In the genomic region with DNA sequence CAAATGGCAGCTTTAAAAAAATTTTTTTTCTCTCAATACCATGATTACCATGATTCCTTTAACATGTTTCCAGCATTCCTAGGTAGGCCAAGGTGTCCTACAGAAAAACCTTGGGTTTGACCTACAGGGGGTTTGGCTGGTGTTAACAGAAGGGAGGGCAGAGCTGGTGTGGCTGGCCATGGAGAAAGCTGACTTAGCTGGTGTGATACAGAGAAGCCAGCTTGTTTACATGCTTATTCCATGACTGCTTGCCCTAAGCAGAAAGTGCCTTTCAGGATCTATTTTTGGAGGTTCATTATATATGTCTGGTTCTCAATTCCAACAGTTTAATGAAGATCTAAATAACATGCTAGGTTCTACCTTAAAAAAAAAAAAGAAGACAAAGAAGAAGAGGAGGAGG, we compare ENCODE assay signal across 13 cellular contexts.
DNase-seq lines count a peak whose midpoint lies in the region; TF ChIP-seq lines count a peak whose summit lies in the region.
"Had no signal": no experiment of that assay in that cellular context is flagged by ENCODE, and none has a peak within 500 bp of the region (broad histone marks: within the 10 kb centered on the region; RNA-seq: fewer than 3 reads in every experiment).

No MANE protein-coding gene starts in this region.

- POLR2A ChIA-PET in HEK293 (lab: Yijun Ruan, JAX): no interaction called here

- no peaks in the 10 kb centered on the region for H3K27me3 ChIP-seq in skeletal muscle tissue (ENCODE audit: control insufficient read depth in 3 of 3, insufficient read depth in 3 of 3, low read length in 3 of 3)

- H3K4me3 ChIP-seq in HEK293 (ENCODE audit: low read depth, low read length) (no peak overlapping the region), skeletal muscle tissue (ENCODE audit: low read length in 3 of 3) (no peak overlapping the region)
- H3K4me3 ChIP-seq: HAP-1 had no signal

- TF ChIP-seq CTCF in HEK293 (tag by site-specific recombination; IDR thresholded peaks at IDR 0.05): no peak

- DNase-seq in NCI-H748 (lab: John Stamatoyannopoulos, UW; ENCODE audit: unreplicated experiment) (peak; percentile 36), NCI-H748 treated with DMSO at 0.1 percent for 48 hours (lab: John Stamatoyannopoulos, UW) (no peak), iris pigment epithelial cell (ENCODE audit: low read depth) (peak; percentile 10), kidney tubule cell (ENCODE audit: low spot score) (no peak), NCI-H524 treated with DMSO at 0.1 percent for 48 hours (lab: John Stamatoyannopoulos, UW) (no peak)
- DNase-seq in effector CD4-positive, alpha-beta T cell: no peak
- DNase-seq: Caco-2, DMS53, Kasumi-1, SHP77 had no signal

- CTCF ChIA-PET in HEK293 (lab: Yijun Ruan, JAX): interaction anchor here (0.6 to 1.2 kb wide), 5 partner anchors 8 to 32 kb away, joined by 3 to 5 read pairs (median 3); no protein-coding TSS in a partner anchor

- H3K9ac ChIP-seq in skeletal muscle tissue (ENCODE audit: low read depth in 1 of 3, low read length in 3 of 3): no peak overlapping the region

- H3K9me3 ChIP-seq in HEK293 (ENCODE audit: control insufficient read depth, insufficient read depth, low read depth, low read length) (no peaks in the 10 kb centered on the region), skeletal muscle tissue (ENCODE audit: control insufficient read depth in 3 of 3, low read length in 3 of 3) (no peaks in the 10 kb centered on the region)
- H3K9me3 ChIP-seq: Caco-2, HAP-1 had no signal

- peaks cover 4 to 31% of the 10 kb centered on the region in 2 experiments for H3K36me3 ChIP-seq in HEK293 (ENCODE audit: control insufficient read depth in 2 of 2, insufficient read depth in 1 of 2, low read length in 2 of 2)
- H3K36me3 ChIP-seq in skeletal muscle tissue (ENCODE audit: control insufficient read depth in 3 of 3, insufficient read depth in 3 of 3, low read length in 3 of 3): peaks cover 6 to 21% (median 11%) of the 10 kb centered on the region in 3 donors

- H3K27ac ChIP-seq in HEK293 (ENCODE audit: extremely low read depth, low read depth, low read length): no peak overlapping the region
- H3K27ac ChIP-seq in skeletal muscle tissue (ENCODE audit: low read depth, low read length): peak overlapping the region; percentile 43

- no peaks in the 10 kb centered on the region for H3K4me1 ChIP-seq in HEK293 (ENCODE audit: control insufficient read depth, insufficient read depth, low read length)
- peaks cover 0 to 13% (median 5%) of the 10 kb centered on the region in 3 donors for H3K4me1 ChIP-seq in skeletal muscle tissue (ENCODE audit: control insufficient read depth in 3 of 3, insufficient read depth in 3 of 3, low read length in 3 of 3)
- H3K4me1 ChIP-seq: HAP-1 had no signal

TF ChIP-seq in HEK293, 187 proteins besides CTCF, POLR2A, EP300 and RAD21:
- TF ChIP-seq, protein P1, sequence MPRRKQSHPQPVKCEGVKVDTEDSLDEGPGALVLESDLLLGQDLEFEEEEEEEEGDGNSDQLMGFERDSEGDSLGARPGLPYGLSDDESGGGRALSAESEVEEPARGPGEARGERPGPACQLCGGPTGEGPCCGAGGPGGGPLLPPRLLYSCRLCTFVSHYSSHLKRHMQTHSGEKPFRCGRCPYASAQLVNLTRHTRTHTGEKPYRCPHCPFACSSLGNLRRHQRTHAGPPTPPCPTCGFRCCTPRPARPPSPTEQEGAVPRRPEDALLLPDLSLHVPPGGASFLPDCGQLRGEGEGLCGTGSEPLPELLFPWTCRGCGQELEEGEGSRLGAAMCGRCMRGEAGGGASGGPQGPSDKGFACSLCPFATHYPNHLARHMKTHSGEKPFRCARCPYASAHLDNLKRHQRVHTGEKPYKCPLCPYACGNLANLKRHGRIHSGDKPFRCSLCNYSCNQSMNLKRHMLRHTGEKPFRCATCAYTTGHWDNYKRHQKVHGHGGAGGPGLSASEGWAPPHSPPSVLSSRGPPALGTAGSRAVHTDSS (tag by site-specific recombination; IDR thresholded peaks at IDR 0.05): peak; percentile 63
- no peak for TF ChIP-seq ZNF488 (tag by site-specific recombination; IDR thresholded peaks at IDR 0.05)
- no peak for TF ChIP-seq HOXA7 (CRISPR knock-in tag; IDR thresholded peaks at IDR 0.05; ENCODE audit: borderline replicate concordance)
- TF ChIP-seq PBX3 (CRISPR knock-in tag; IDR thresholded peaks at IDR 0.05): no peak

Comparison
In these comparisons a context has a peak if more than half of its experiments do, and no peak if none do; other contexts are left out.
1. DNase-seq: peak in NCI-H748 (single experiment) and iris pigment epithelial cell (single experiment); none in NCI-H748 treated with DMSO at 0.1 percent for 48 hours (single experiment), kidney tubule cell (single experiment), effector CD4-positive, alpha-beta T cell (single experiment) and NCI-H524 treated with DMSO at 0.1 percent for 48 hours (single experiment).